In genomic region chr12:110281549-110282342, GRCh38 we compare ENCODE assay signal across 1 cellular context.
A peak's percentile ranks its signal among the peaks of the same experiment; 100 is the strongest.
TF ChIP-seq lines count a peak whose summit lies in the region.

No MANE protein-coding gene starts in this region.

TF ChIP-seq in K562, 482 proteins besides CTCF, POLR2A, EP300 and RAD21 (continued from another document and continues in another):
- TF ChIP-seq ZNF592 (IDR thresholded peaks at IDR 0.05) (peak; percentile 53), ZKSCAN8 (CRISPR knock-in tag; IDR thresholded peaks at IDR 0.05) (peak; percentile 68; the same call in 1 of the 2 replicates), MCM5 (IDR thresholded peaks at IDR 0.05; ENCODE audit: low read depth) (no peak), ZNF511 (CRISPR knock-in tag; IDR thresholded peaks at IDR 0.05) (peak; percentile 90), ELK3 (CRISPR knock-in tag; IDR thresholded peaks at IDR 0.05) (no peak), ELF4 (CRISPR knock-in tag; IDR thresholded peaks at IDR 0.05) (0 out of 2 replicates have a peak, but pooled peaks have one; percentile 35), ZFP91 (CRISPR knock-in tag; IDR thresholded peaks at IDR 0.05) (no peak), KDM2B (CRISPR knock-in tag; IDR thresholded peaks at IDR 0.05) (no peak), ZNF408 (CRISPR knock-in tag; IDR thresholded peaks at IDR 0.05; ENCODE audit: low read depth) (no peak), TOE1 (IDR thresholded peaks at IDR 0.05; ENCODE audit: borderline replicate concordance) (no peak), TOE1 (CRISPR knock-in tag; IDR thresholded peaks at IDR 0.05; ENCODE audit: borderline replicate concordance, low read depth) (no peak), NCOA2 (IDR thresholded peaks at IDR 0.05; ENCODE audit: partially characterized antibody in 2 of 2) (no peak), ZNF696 (CRISPR knock-in tag; conservative IDR thresholded peaks at IDR 0.05) (no peak), PML (IDR thresholded peaks at IDR 0.05; ENCODE audit: low read length) (peak; percentile 26; the same call in 1 of the 2 replicates), BDP1 (IDR thresholded peaks at IDR 0.05; ENCODE audit: insufficient read depth, insufficient read length) (no peak), FOXA3 (CRISPR knock-in tag; conservative IDR thresholded peaks at IDR 0.05 in 1 of 2, IDR thresholded peaks at IDR 0.05 in 1 of 2) (no peak), C11orf30 (IDR thresholded peaks at IDR 0.05; ENCODE audit: low read depth) (peak; percentile 78; the same call in 1 of the 2 replicates), JUN (IDR thresholded peaks at IDR 0.05; ENCODE audit: borderline replicate concordance, low read depth, low read length) (no peak; the same call in 1 of the 2 replicates), JUN (CRISPR knock-in tag; IDR thresholded peaks at IDR 0.05; ENCODE audit: borderline replicate concordance) (peak; percentile 14; the same call in 1 of the 2 replicates), FOXJ2 (tag; IDR thresholded peaks at IDR 0.05) (no peak), GTF2E2 (tag; IDR thresholded peaks at IDR 0.05) (no peak), ZNF551 (CRISPR knock-in tag; IDR thresholded peaks at IDR 0.05) (no peak), DACH1 (IDR thresholded peaks at IDR 0.05; ENCODE audit: partially characterized antibody) (no peak), HINFP (tag; conservative IDR thresholded peaks at IDR 0.05; ENCODE audit: low read depth) (no peak), RBM34 (IDR thresholded peaks at IDR 0.05; ENCODE audit: borderline replicate concordance, insufficient read depth, low read length) (no peak), NFE2 (IDR thresholded peaks at IDR 0.05; ENCODE audit: low read depth) (no peak), POLR2G (IDR thresholded peaks at IDR 0.05; ENCODE audit: low read depth, low read length) (peak; percentile 92), ZBTB5 (IDR thresholded peaks at IDR 0.05) (no peak), PYGO2 (tag; IDR thresholded peaks at IDR 0.05) (no peak), TFAM (CRISPR knock-in tag; conservative IDR thresholded peaks at IDR 0.05) (no peak), ZNF174 (CRISPR knock-in tag; IDR thresholded peaks at IDR 0.05) (no peak), TGIF2 (CRISPR knock-in tag; IDR thresholded peaks at IDR 0.05) (no peak), DIDO1 (tag; IDR thresholded peaks at IDR 0.05; ENCODE audit: low read depth) (no peak), RFX5 (IDR thresholded peaks at IDR 0.05; ENCODE audit: low read depth, low read length) (no peak), NR2C2 (CRISPR knock-in tag; IDR thresholded peaks at IDR 0.05) (no peak; the same call in 1 of the 2 replicates), NR2C2 (tag; IDR thresholded peaks at IDR 0.05) (peak; percentile 43; the same call in 1 of the 2 replicates), ETV1 (tag; conservative IDR thresholded peaks at IDR 0.05; ENCODE audit: low read depth) (no peak)
- TF ChIP-seq, protein P1, sequence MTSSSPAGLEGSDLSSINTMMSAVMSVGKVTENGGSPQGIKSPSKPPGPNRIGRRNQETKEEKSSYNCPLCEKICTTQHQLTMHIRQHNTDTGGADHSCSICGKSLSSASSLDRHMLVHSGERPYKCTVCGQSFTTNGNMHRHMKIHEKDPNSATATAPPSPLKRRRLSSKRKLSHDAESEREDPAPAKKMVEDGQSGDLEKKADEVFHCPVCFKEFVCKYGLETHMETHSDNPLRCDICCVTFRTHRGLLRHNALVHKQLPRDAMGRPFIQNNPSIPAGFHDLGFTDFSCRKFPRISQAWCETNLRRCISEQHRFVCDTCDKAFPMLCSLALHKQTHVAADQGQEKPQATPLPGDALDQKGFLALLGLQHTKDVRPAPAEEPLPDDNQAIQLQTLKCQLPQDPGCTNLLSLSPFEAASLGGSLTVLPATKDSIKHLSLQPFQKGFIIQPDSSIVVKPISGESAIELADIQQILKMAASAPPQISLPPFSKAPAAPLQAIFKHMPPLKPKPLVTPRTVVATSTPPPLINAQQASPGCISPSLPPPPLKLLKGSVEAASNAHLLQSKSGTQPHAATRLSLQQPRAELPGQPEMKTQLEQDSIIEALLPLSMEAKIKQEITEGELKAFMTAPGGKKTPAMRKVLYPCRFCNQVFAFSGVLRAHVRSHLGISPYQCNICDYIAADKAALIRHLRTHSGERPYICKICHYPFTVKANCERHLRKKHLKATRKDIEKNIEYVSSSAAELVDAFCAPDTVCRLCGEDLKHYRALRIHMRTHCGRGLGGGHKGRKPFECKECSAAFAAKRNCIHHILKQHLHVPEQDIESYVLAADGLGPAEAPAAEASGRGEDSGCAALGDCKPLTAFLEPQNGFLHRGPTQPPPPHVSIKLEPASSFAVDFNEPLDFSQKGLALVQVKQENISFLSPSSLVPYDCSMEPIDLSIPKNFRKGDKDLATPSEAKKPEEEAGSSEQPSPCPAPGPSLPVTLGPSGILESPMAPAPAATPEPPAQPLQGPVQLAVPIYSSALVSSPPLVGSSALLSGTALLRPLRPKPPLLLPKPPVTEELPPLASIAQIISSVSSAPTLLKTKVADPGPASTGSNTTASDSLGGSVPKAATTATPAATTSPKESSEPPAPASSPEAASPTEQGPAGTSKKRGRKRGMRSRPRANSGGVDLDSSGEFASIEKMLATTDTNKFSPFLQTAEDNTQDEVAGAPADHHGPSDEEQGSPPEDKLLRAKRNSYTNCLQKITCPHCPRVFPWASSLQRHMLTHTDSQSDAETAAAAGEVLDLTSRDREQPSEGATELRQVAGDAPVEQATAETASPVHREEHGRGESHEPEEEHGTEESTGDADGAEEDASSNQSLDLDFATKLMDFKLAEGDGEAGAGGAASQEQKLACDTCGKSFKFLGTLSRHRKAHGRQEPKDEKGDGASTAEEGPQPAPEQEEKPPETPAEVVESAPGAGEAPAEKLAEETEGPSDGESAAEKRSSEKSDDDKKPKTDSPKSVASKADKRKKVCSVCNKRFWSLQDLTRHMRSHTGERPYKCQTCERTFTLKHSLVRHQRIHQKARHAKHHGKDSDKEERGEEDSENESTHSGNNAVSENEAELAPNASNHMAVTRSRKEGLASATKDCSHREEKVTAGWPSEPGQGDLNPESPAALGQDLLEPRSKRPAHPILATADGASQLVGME (CRISPR knock-in tag; IDR thresholded peaks at IDR 0.05): 0 out of 2 replicates have a peak, but pooled peaks have one; percentile 31
- TF ChIP-seq, protein P2, sequence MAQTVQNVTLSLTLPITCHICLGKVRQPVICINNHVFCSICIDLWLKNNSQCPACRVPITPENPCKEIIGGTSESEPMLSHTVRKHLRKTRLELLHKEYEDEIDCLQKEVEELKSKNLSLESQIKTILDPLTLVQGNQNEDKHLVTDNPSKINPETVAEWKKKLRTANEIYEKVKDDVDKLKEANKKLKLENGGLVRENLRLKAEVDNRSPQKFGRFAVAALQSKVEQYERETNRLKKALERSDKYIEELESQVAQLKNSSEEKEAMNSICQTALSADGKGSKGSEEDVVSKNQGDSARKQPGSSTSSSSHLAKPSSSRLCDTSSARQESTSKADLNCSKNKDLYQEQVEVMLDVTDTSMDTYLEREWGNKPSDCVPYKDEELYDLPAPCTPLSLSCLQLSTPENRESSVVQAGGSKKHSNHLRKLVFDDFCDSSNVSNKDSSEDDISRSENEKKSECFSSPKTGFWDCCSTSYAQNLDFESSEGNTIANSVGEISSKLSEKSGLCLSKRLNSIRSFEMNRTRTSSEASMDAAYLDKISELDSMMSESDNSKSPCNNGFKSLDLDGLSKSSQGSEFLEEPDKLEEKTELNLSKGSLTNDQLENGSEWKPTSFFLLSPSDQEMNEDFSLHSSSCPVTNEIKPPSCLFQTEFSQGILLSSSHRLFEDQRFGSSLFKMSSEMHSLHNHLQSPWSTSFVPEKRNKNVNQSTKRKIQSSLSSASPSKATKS (CRISPR knock-in tag; IDR thresholded peaks at IDR 0.05): no peak
- TF ChIP-seq, protein P3, sequence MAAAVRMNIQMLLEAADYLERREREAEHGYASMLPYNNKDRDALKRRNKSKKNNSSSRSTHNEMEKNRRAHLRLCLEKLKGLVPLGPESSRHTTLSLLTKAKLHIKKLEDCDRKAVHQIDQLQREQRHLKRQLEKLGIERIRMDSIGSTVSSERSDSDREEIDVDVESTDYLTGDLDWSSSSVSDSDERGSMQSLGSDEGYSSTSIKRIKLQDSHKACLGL (CRISPR knock-in tag; IDR thresholded peaks at IDR 0.05; ENCODE audit: borderline replicate concordance, poor library complexity, severe bottlenecking): no peak
- TF ChIP-seq, protein P4, sequence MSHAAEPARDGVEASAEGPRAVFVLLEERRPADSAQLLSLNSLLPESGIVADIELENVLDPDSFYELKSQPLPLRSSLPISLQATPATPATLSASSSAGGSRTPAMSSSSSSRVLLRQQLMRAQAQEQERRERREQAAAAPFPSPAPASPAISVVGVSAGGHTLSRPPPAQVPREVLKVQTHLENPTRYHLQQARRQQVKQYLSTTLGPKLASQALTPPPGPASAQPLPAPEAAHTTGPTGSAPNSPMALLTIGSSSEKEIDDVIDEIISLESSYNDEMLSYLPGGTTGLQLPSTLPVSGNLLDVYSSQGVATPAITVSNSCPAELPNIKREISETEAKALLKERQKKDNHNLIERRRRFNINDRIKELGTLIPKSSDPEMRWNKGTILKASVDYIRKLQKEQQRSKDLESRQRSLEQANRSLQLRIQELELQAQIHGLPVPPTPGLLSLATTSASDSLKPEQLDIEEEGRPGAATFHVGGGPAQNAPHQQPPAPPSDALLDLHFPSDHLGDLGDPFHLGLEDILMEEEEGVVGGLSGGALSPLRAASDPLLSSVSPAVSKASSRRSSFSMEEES (CRISPR knock-in tag; IDR thresholded peaks at IDR 0.05): no peak
